19 cellular contexts compared by ENCODE assay signal in the genomic region with DNA sequence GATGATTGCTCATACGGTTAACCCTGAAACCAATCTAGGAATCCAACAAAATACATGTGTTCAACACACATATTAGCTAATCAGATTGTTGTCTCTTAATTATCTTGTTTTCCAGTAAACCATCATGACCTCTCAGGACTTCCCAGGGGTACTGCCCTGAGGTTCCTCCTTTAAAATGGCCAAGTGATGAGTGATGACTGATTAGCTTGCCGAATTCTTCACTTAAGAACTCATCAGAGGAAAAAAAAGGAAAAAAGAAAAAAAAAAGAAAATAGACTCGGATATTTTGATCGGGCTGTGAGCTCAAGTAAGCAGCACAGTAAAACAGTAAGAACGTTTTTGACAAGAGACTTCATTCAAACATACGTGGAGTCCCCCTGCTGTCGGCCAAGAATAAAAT.
"Had no signal": no experiment of that assay in that cellular context is flagged by ENCODE, and none has a peak within 500 bp of the region (broad histone marks: within the 10 kb centered on the region; RNA-seq: fewer than 3 reads in every experiment).

No MANE protein-coding gene starts in this region.

- H3K27ac ChIP-seq: colonic mucosa, left ventricle myocardium inferior, lower lobe of right lung, pancreas had no signal

- H3K4me1 ChIP-seq: colonic mucosa, pancreas had no signal

- H3K27ac Mint-ChIP-seq: immature natural killer cell; memory B cell; naive thymus-derived CD4-positive, alpha-beta T cell; progenitor cell of endocrine pancreas had no signal

- H3K9me3 ChIP-seq: colonic mucosa, gastroesophageal sphincter, left ventricle myocardium inferior, lower lobe of right lung, pancreas had no signal

- H3K4me2 ChIP-seq: smooth muscle cell had no signal

- H3K4me3 ChIP-seq: colonic mucosa, gastroesophageal sphincter, left ventricle myocardium inferior, lower lobe of right lung, pancreas, smooth muscle cell had no signal

- H3K36me3 Mint-ChIP-seq: immature natural killer cell; memory B cell; naive thymus-derived CD4-positive, alpha-beta T cell had no signal

- ATAC-seq: gastroesophageal sphincter; lower lobe of right lung; naive thymus-derived CD4-positive, alpha-beta T cell; pancreas; right cardiac atrium had no signal

- H3K9me3 Mint-ChIP-seq: memory B cell, neural crest cell had no signal

- DNase-seq: cerebellar nuclear complex; colonic mucosa; dermis blood vessel endothelial cell; erythroblast; glutamatergic neuron; immature natural killer cell; left ventricle myocardium inferior; lower lobe of right lung; naive thymus-derived CD4-positive, alpha-beta T cell; pancreas; right cardiac atrium; stimulated activated CD4-positive, alpha-beta T cell treated with anti-CD3 and anti-CD28 coated beads, Interleukin-2, amount 100 ng/mL, for 48 hours; stimulated activated naive CD4-positive, alpha-beta T cell treated with Interleukin-2 at 50 U/mL for 16 hours; trophoblast cell had no signal

- H3K4me1 Mint-ChIP-seq: immature natural killer cell, memory B cell had no signal

- H3K27me3 ChIP-seq: colonic mucosa, gastroesophageal sphincter, pancreas had no signal

- H3K4me3 Mint-ChIP-seq: immature natural killer cell; memory B cell; naive thymus-derived CD4-positive, alpha-beta T cell; neural crest cell had no signal

- H3K36me3 ChIP-seq: colonic mucosa, gastroesophageal sphincter, left ventricle myocardium inferior, lower lobe of right lung, pancreas had no signal
